ENCODE assay signal across 8 cellular contexts in genomic region chr11:355581-356458, GRCh38. TPM values are rescaled to one million over a fixed set of nuclear protein-coding genes. Genes with fewer than 3 reads are reported as not detected.
DNase-seq lines count a peak whose midpoint lies in the region; ATAC-seq, FAIRE-seq and TF ChIP-seq lines count a peak whose summit lies in the region.

No MANE protein-coding gene starts in this region.

- peaks cover 0 to 6% (median 0%) of the 10 kb centered on the region in 11 donors for H3K9me3 ChIP-seq in heart right ventricle
- H3K9me3 ChIP-seq in psoas muscle = no peaks in the 10 kb centered on the region
- H3K9me3 ChIP-seq in upper lobe of right lung = no peaks in the 10 kb centered on the region

- H3K27ac ChIP-seq in heart right ventricle = peak overlapping the region; percentile 93 to 100 (median 98)
- H3K27ac ChIP-seq in psoas muscle = peak overlapping the region; percentile 80
- peak overlapping the region; percentile 94 for H3K27ac ChIP-seq in upper lobe of right lung

- H3K4me1 ChIP-seq in heart right ventricle (peaks cover 5 to 45% (median 35%) of the 10 kb centered on the region in 9 donors), psoas muscle (peaks cover 25% of the 10 kb centered on the region), upper lobe of right lung (peaks cover 30% of the 10 kb centered on the region)

- in situ Hi-C loops in GM13977 (cut with MboI; ENCODE audit: low pct_unique_long_range_greater_than_20kb, low sequenced_read_pairs, unreplicated experiment) = loop anchor here (10.0 kb wide), 1 partner anchor 51 kb away; the partner anchor contains the start of gene IFITM2

- FAIRE-seq in HTR-8/SVneo (lab: Jason Lieb, UNC) (no peak), GM19239 (lab: Jason Lieb, UNC) (no peak)

- 4 to 6% methylated on average over 66 to 69 of the region's 76 CpGs for WGBS in heart right ventricle, 2 donors
- WGBS in psoas muscle, 3 donors = 3 to 9% (median 9%) methylated on average over 35 to 75 of the region's 76 CpGs

- ATAC-seq in heart right ventricle (peak; percentile 86 to 95 (median 92)), psoas muscle (peak; percentile 77 to 87 (median 82)), upper lobe of right lung (peak; percentile 90)

- peak overlapping the region in 9 of 10 donors; percentile 28 to 52 (median 47) for H3K4me3 ChIP-seq in heart right ventricle
- peak overlapping the region; percentile 63 for H3K4me3 ChIP-seq in psoas muscle
- H3K4me3 ChIP-seq in upper lobe of right lung = peak overlapping the region; percentile 42

- H3K27me3 ChIP-seq in heart right ventricle = no peaks in the 10 kb centered on the region
- peaks cover 0 to 18% (median 6%) of the 10 kb centered on the region in 3 donors for H3K27me3 ChIP-seq in psoas muscle (ENCODE audit: insufficient read depth in 3 of 3, low read length in 2 of 3)
- no peaks in the 10 kb centered on the region for H3K27me3 ChIP-seq in upper lobe of right lung

- intact Hi-C loops in heart right ventricle (cut with DNase I) = loop anchor here in 9 of 10 donors (2.0 to 10.0 kb wide), 11 partner anchors 41 to 159 kb away; partner anchors contain the start of genes BET1L (in 4 of the 9), RIC8A (in 4 of the 9), IFITM2 (in 2 of the 9) and IFITM1 (in 1 of the 9)
- intact Hi-C loops in psoas muscle (cut with DNase I) = no loop called here
- intact Hi-C loops in upper lobe of right lung (cut with DNase I) = no loop called here

- TF ChIP-seq CTCF in GM13977 (IDR thresholded peaks at IDR 0.05; ENCODE audit: extremely low read depth, insufficient read depth, missing control alignments) (no peak), heart right ventricle (IDR thresholded peaks at IDR 0.05) (no peak), psoas muscle (IDR thresholded peaks at IDR 0.05) (no peak), upper lobe of right lung (IDR thresholded peaks at IDR 0.05) (no peak)

- H3K36me3 ChIP-seq in heart right ventricle (no peaks in the 10 kb centered on the region), psoas muscle (ENCODE audit: insufficient read depth in 1 of 2, low read depth in 1 of 2) (no peaks in the 10 kb centered on the region), upper lobe of right lung (no peaks in the 10 kb centered on the region)

- peak; percentile 94 for DNase-seq in GM13977 (ENCODE audit: low spot score)
- DNase-seq in HTR-8/SVneo (ENCODE audit: insufficient read length, low spot score) = peak; percentile 87
- peak; percentile 75 for DNase-seq in T follicular helper cell (ENCODE audit: low read depth)
- DNase-seq in amniotic epithelial cell (ENCODE audit: low read depth) = peak; percentile 96
- peak; percentile 95 to 97 for DNase-seq in heart right ventricle
- DNase-seq in psoas muscle = peak; percentile 95
- peak; percentile 95 for DNase-seq in upper lobe of right lung
- DNase-seq in GM19239 (ENCODE audit: insufficient read length, low spot score) = no peak

RNA-seq across cellular contexts. Expression of gene B4GALNT4, which starts 13.5 kb away (rescaled TPM):
- total RNA-seq in heart right ventricle = 1 to 10 TPM in 1 of 10 donors, under 1 TPM in 6, not detected in 3; 0.09 to 1.6 (median 0.25) TPM
- polyA plus RNA-seq in heart right ventricle = 1 to 10 TPM in 1 of 2 donors, under 1 TPM in 1; 0.75 to 1.7 TPM
- total RNA-seq in psoas muscle = under 1 TPM in 3 of 4 donors, not detected in 1; 0.06 to 0.12 (median 0.06) TPM
- under 1 TPM; 0.04 to 0.27 (median 0.05) TPM for polyA plus RNA-seq in psoas muscle
- 1.9 TPM for total RNA-seq in upper lobe of right lung

RNA-seq across cellular contexts. Expression of gene IFITM3, which starts 35.2 kb away (rescaled TPM):
- total RNA-seq in heart right ventricle = 100 to 1,000 TPM in 9 of 10 donors, 10 to 100 TPM in 1; 94.1 to 591 (median 172) TPM
- 1,000 to 10,000 TPM in 1 of 2 donors, 100 to 1,000 TPM in 1; 676 to 1,409 TPM for polyA plus RNA-seq in heart right ventricle
- total RNA-seq in psoas muscle = 100 to 1,000 TPM; 136 to 234 (median 202) TPM
- polyA plus RNA-seq in psoas muscle = 100 to 1,000 TPM; 186 to 557 (median 260) TPM
- total RNA-seq in upper lobe of right lung = 692 TPM

RNA-seq across cellular contexts. Expression of gene PKP3, which starts 38.2 kb away (rescaled TPM):
- 1 to 10 TPM in 4 of 10 donors, under 1 TPM in 6; 0.19 to 3.0 (median 0.74) TPM for total RNA-seq in heart right ventricle
- polyA plus RNA-seq in heart right ventricle = under 1 TPM; 0.13 to 0.80 TPM
- total RNA-seq in psoas muscle = under 1 TPM in 3 of 4 donors, not detected in 1; 0.15 to 0.75 (median 0.25) TPM
- polyA plus RNA-seq in psoas muscle = under 1 TPM in 2 of 3 donors, not detected in 1; 0.10 to 0.13 TPM
- total RNA-seq in upper lobe of right lung = 40.4 TPM

RNA-seq across cellular contexts. Expression of gene IFITM1, which starts 42.0 kb away (rescaled TPM):
- total RNA-seq in heart right ventricle (100 to 1,000 TPM in 4 of 10 donors, 10 to 100 TPM in 6; 51.6 to 182 (median 94.9) TPM), psoas muscle (100 to 1,000 TPM in 1 of 4 donors, 10 to 100 TPM in 3; 44.0 to 105 (median 71.3) TPM), upper lobe of right lung (128 TPM)
- polyA plus RNA-seq in heart right ventricle (100 to 1,000 TPM; 235 to 427 TPM), psoas muscle (100 to 1,000 TPM in 1 of 3 donors, 10 to 100 TPM in 2; 39.7 to 107 (median 69.7) TPM)

RNA-seq across cellular contexts. Expression of gene IFITM2, which starts 48.2 kb away (rescaled TPM):
- total RNA-seq in heart right ventricle = 100 to 1,000 TPM in 7 of 10 donors, 10 to 100 TPM in 3; 57.2 to 333 (median 144) TPM
- polyA plus RNA-seq in heart right ventricle = 100 to 1,000 TPM; 423 to 843 TPM
- total RNA-seq in psoas muscle = 100 to 1,000 TPM; 131 to 161 (median 136) TPM
- 100 to 1,000 TPM; 109 to 371 (median 181) TPM for polyA plus RNA-seq in psoas muscle
- total RNA-seq in upper lobe of right lung = 521 TPM

Comparison
In these comparisons a context has a peak if more than half of its experiments do, and no peak if none do; other contexts are left out.
1. RNA of gene PKP3, which starts 38.2 kb away (total RNA-seq): 40.4 TPM in upper lobe of right lung (single experiment); 0.19 to 3.0 TPM in heart right ventricle and 0.15 to 0.75 TPM in psoas muscle; every median in the first group is over 10 times any median in the second.
2. intact Hi-C loops: an anchor here in heart right ventricle (2.0 to 10.0 kb wide); none called in psoas muscle and upper lobe of right lung.
3. Peak in every context shown above with its lines, with median percentiles within 50 percentile points of each other: ATAC-seq, H3K27ac ChIP-seq and H3K4me3 ChIP-seq.